Comparison of ENCODE assay signal across 1 cellular context in the genomic region with DNA sequence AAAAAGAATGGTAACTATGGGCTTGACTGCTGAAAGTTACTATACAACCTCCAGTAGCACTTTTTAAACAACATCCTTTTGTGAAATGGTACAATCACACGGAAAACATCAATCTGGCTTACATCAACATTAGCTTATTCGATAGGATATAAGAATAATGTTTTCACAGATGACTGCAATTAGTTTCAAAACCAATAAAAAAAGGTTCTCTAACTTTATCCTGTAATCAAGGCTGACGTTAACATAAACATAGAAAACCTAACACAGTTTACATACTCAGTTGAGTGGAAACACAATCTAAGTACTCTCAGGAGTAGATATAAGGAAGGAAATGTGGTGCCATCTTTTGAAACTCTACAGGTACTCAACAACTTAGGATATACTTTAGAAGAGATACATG.
TF ChIP-seq lines count a peak whose summit lies in the region.

No MANE protein-coding gene starts in this region.

TF ChIP-seq in HEK293, 187 proteins besides CTCF, POLR2A, EP300 and RAD21 (continued from another document):
- TF ChIP-seq, protein P1, sequence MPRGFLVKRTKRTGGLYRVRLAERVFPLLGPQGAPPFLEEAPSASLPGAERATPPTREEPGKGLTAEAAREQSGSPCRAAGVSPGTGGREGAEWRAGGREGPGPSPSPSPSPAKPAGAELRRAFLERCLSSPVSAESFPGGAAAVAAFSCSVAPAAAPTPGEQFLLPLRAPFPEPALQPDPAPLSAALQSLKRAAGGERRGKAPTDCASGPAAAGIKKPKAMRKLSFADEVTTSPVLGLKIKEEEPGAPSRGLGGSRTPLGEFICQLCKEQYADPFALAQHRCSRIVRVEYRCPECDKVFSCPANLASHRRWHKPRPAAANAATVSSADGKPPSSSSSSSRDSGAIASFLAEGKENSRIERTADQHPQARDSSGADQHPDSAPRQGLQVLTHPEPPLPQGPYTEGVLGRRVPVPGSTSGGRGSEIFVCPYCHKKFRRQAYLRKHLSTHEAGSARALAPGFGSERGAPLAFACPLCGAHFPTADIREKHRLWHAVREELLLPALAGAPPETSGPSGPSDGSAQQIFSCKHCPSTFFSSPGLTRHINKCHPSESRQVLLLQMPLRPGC (tag by site-specific recombination; IDR thresholded peaks at IDR 0.05), result no peak
- no peak for TF ChIP-seq ZFP41 (tag by site-specific recombination; IDR thresholded peaks at IDR 0.05; ENCODE audit: borderline replicate concordance)
- TF ChIP-seq ZSCAN23 (tag by site-specific recombination; IDR thresholded peaks at IDR 0.05), result no peak
- no peak for TF ChIP-seq ZNF514 (tag by site-specific recombination; IDR thresholded peaks at IDR 0.05)
- TF ChIP-seq, protein P2, sequence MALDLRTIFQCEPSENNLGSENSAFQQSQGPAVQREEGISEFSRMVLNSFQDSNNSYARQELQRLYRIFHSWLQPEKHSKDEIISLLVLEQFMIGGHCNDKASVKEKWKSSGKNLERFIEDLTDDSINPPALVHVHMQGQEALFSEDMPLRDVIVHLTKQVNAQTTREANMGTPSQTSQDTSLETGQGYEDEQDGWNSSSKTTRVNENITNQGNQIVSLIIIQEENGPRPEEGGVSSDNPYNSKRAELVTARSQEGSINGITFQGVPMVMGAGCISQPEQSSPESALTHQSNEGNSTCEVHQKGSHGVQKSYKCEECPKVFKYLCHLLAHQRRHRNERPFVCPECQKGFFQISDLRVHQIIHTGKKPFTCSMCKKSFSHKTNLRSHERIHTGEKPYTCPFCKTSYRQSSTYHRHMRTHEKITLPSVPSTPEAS (tag by site-specific recombination; IDR thresholded peaks at IDR 0.05), result no peak
- TF ChIP-seq ZNF23 (tag by site-specific recombination; IDR thresholded peaks at IDR 0.05; ENCODE audit: borderline replicate concordance), result no peak
- no peak for TF ChIP-seq ZNF266 (tag by site-specific recombination; IDR thresholded peaks at IDR 0.05; ENCODE audit: low read depth)
- no peak for TF ChIP-seq GLI2 (tag by site-specific recombination; IDR thresholded peaks at IDR 0.05; ENCODE audit: borderline replicate concordance, low read depth)
- TF ChIP-seq ZSCAN30 (tag by site-specific recombination; IDR thresholded peaks at IDR 0.05), result no peak
- TF ChIP-seq, protein P3, sequence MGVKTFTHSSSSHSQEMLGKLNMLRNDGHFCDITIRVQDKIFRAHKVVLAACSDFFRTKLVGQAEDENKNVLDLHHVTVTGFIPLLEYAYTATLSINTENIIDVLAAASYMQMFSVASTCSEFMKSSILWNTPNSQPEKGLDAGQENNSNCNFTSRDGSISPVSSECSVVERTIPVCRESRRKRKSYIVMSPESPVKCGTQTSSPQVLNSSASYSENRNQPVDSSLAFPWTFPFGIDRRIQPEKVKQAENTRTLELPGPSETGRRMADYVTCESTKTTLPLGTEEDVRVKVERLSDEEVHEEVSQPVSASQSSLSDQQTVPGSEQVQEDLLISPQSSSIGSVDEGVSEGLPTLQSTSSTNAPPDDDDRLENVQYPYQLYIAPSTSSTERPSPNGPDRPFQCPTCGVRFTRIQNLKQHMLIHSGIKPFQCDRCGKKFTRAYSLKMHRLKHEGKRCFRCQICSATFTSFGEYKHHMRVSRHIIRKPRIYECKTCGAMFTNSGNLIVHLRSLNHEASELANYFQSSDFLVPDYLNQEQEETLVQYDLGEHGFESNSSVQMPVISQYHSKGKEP (tag by site-specific recombination; IDR thresholded peaks at IDR 0.05), result no peak
- no peak for TF ChIP-seq ZNF426 (tag by site-specific recombination; IDR thresholded peaks at IDR 0.05)
- TF ChIP-seq, protein P4, sequence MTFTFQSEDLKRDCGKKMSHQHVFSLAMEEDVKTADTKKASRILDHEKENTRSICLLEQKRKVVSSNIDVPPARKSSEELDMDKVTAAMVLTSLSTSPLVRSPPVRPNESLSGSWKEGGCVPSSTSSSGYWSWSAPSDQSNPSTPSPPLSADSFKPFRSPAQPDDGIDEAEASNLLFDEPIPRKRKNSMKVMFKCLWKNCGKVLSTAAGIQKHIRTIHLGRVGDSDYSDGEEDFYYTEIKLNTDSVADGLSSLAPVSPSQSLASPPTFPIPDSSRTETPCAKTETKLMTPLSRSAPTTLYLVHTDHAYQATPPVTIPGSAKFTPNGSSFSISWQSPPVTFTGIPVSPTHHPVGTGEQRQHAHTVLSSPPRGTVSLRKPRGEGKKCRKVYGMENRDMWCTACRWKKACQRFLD (tag by site-specific recombination; IDR thresholded peaks at IDR 0.05), result no peak
- TF ChIP-seq ZNF621 (tag by site-specific recombination; IDR thresholded peaks at IDR 0.05), result no peak
- TF ChIP-seq, protein P5, sequence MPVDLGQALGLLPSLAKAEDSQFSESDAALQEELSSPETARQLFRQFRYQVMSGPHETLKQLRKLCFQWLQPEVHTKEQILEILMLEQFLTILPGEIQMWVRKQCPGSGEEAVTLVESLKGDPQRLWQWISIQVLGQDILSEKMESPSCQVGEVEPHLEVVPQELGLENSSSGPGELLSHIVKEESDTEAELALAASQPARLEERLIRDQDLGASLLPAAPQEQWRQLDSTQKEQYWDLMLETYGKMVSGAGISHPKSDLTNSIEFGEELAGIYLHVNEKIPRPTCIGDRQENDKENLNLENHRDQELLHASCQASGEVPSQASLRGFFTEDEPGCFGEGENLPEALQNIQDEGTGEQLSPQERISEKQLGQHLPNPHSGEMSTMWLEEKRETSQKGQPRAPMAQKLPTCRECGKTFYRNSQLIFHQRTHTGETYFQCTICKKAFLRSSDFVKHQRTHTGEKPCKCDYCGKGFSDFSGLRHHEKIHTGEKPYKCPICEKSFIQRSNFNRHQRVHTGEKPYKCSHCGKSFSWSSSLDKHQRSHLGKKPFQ (tag by site-specific recombination; IDR thresholded peaks at IDR 0.05), result no peak
- TF ChIP-seq, protein P6, sequence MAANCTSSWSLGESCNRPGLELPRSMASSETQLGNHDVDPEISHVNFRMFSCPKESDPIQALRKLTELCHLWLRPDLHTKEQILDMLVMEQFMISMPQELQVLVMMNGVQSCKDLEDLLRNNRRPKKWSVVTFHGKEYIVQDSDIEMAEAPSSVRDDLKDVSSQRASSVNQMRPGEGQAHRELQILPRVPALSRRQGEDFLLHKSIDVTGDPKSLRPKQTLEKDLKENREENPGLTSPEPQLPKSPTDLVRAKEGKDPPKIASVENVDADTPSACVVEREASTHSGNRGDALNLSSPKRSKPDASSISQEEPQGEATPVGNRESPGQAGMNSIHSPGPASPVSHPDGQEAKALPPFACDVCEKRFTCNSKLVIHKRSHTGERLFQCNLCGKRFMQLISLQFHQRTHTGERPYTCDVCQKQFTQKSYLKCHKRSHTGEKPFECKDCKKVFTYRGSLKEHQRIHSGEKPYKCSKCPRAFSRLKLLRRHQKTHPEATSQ (tag by site-specific recombination; IDR thresholded peaks at IDR 0.05), result no peak
- TF ChIP-seq, protein P7, sequence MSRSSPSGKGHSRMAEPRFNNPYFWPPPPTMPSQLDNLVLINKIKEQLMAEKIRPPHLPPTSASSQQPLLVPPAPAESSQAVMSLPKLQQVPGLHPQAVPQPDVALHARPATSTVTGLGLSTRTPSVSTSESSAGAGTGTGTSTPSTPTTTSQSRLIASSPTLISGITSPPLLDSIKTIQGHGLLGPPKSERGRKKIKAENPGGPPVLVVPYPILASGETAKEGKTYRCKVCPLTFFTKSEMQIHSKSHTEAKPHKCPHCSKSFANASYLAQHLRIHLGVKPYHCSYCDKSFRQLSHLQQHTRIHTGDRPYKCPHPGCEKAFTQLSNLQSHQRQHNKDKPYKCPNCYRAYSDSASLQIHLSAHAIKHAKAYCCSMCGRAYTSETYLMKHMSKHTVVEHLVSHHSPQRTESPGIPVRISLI (tag by site-specific recombination; IDR thresholded peaks at IDR 0.05), result no peak
- 0 out of 2 replicates have a peak, but pooled peaks have one; percentile 27 for TF ChIP-seq GFI1B (tag by site-specific recombination; IDR thresholded peaks at IDR 0.05)
- TF ChIP-seq FEZF1 (tag by site-specific recombination; IDR thresholded peaks at IDR 0.05), result peak; percentile 30; the same call in 1 of the 2 replicates
- TF ChIP-seq, protein P8, sequence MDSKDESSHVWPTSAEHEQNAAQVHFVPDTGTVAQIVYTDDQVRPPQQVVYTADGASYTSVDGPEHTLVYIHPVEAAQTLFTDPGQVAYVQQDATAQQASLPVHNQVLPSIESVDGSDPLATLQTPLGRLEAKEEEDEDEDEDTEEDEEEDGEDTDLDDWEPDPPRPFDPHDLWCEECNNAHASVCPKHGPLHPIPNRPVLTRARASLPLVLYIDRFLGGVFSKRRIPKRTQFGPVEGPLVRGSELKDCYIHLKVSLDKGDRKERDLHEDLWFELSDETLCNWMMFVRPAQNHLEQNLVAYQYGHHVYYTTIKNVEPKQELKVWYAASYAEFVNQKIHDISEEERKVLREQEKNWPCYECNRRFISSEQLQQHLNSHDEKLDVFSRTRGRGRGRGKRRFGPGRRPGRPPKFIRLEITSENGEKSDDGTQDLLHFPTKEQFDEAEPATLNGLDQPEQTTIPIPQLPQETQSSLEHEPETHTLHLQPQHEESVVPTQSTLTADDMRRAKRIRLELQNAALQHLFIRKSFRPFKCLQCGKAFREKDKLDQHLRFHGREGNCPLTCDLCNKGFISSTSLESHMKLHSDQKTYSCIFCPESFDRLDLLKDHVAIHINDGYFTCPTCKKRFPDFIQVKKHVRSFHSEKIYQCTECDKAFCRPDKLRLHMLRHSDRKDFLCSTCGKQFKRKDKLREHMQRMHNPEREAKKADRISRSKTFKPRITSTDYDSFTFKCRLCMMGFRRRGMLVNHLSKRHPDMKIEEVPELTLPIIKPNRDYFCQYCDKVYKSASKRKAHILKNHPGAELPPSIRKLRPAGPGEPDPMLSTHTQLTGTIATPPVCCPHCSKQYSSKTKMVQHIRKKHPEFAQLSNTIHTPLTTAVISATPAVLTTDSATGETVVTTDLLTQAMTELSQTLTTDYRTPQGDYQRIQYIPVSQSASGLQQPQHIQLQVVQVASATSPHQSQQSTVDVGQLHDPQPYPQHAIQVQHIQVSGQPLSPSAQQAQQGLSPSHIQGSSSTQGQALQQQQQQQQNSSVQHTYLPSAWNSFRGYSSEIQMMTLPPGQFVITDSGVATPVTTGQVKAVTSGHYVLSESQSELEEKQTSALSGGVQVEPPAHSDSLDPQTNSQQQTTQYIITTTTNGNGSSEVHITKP (tag by site-specific recombination; IDR thresholded peaks at IDR 0.05), result no peak
- 0 out of 2 replicates have a peak, but pooled peaks have one; percentile 24 for TF ChIP-seq ZXDB (tag by site-specific recombination; IDR thresholded peaks at IDR 0.05)
- TF ChIP-seq MEIS1 (CRISPR knock-in tag; IDR thresholded peaks at IDR 0.05; ENCODE audit: borderline replicate concordance), result no peak
- TF ChIP-seq GLI4 (tag by site-specific recombination; IDR thresholded peaks at IDR 0.05), result no peak
- TF ChIP-seq BCL11B (tag by site-specific recombination; IDR thresholded peaks at IDR 0.05; ENCODE audit: low read depth), result no peak
- no peak for TF ChIP-seq ZNF221 (tag by site-specific recombination; IDR thresholded peaks at IDR 0.05; ENCODE audit: borderline replicate concordance)
- no peak for TF ChIP-seq ZNF423 (tag by site-specific recombination; IDR thresholded peaks at IDR 0.05)
- no peak for TF ChIP-seq SP3 (tag by site-specific recombination; IDR thresholded peaks at IDR 0.05)
- TF ChIP-seq, protein P9, sequence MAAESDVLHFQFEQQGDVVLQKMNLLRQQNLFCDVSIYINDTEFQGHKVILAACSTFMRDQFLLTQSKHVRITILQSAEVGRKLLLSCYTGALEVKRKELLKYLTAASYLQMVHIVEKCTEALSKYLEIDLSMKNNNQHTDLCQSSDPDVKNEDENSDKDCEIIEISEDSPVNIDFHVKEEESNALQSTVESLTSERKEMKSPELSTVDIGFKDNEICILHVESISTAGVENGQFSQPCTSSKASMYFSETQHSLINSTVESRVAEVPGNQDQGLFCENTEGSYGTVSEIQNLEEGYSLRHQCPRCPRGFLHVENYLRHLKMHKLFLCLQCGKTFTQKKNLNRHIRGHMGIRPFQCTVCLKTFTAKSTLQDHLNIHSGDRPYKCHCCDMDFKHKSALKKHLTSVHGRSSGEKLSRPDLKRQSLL (tag by site-specific recombination; IDR thresholded peaks at IDR 0.05), result no peak
- no peak for TF ChIP-seq ZNF10 (tag by site-specific recombination; IDR thresholded peaks at IDR 0.05)
- no peak for TF ChIP-seq KLF10 (tag by site-specific recombination; IDR thresholded peaks at IDR 0.05)
- peak; percentile 36; the same call in 1 of the 2 replicates for TF ChIP-seq ZNF629 (tag by site-specific recombination; IDR thresholded peaks at IDR 0.05)
- no peak for TF ChIP-seq ZNF549 (tag by site-specific recombination; IDR thresholded peaks at IDR 0.05)
